Comparison of ENCODE assay signal across 11 cellular contexts in the genomic region with DNA sequence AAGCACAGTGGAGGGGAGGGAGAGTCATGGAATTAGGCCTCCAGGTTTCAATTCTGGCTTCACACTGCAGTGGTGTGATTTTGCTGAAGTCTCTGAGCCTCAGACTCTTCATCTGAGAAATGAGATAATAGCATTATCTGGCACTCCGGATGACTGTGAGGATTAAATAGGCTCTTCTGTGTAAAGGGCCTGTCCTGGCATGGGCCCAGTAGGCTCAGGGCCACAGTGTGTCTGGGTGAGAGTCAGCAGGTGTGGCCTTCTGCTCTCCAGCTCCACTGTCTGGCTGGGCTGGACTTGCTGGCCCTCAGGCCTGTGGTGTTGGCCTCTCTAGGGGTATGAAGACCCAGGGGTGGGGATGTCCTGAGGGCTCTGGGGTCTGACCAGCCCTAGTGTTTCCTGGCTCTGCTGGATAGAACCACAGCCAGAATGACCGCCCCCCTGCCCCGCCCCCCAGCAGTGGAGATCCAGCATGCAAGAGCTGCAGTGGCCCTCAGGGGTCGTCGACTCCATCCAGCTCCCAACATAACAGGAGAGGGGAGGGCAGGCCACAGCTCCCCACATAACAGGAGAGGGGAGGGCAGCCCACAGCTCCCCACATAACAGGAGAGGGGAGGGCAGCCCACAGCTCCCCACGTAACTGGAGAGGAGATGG.
A peak's percentile ranks its signal among the peaks of the same experiment; 100 is the strongest.
DNase-seq lines count a peak whose midpoint lies in the region; ATAC-seq, FAIRE-seq and TF ChIP-seq lines count a peak whose summit lies in the region.
"Had no signal": no experiment of that assay in that cellular context is flagged by ENCODE, and none has a peak within 500 bp of the region (broad histone marks: within the 10 kb centered on the region; RNA-seq: fewer than 3 reads in every experiment).

No MANE protein-coding gene starts in this region.

- intact Hi-C loops in K562 (cut with micrococcal nuclease) = loop anchor here (10.0 kb wide), 2 partner anchors 443 to 983 kb away; no protein-coding TSS in a partner anchor

- 5% methylated on average over 6 of the region's 6 CpGs for WGBS in K562 (ENCODE audit: insufficient coverage, low coverage, missing lambda C conversion rate)

- no peaks in the 10 kb centered on the region for H3K9me1 ChIP-seq in K562 (ENCODE audit: control insufficient read depth, insufficient read depth, low read length)

- H2AFZ ChIP-seq in K562 (ENCODE audit: low read depth, low read length) = no peak overlapping the region
- no peak overlapping the region for H2AFZ ChIP-seq in neural cell (ENCODE audit: low read depth, low read length)

- H3K9me2 ChIP-seq in neural cell (ENCODE audit: insufficient read depth, low read length) = no peaks in the 10 kb centered on the region

- no TSS peak for BruUV-seq in K562 (replicated peaks; lab: Mats Ljungman, UMichigan)

- H4K20me1 ChIP-seq in K562 (replicated peaks; ENCODE audit: control insufficient read depth, insufficient read depth, low read length) (no peaks in the 10 kb centered on the region; the same call in none of the 2 replicates), neural cell (ENCODE audit: insufficient read depth) (no peaks in the 10 kb centered on the region)

- TF ChIP-seq CTCF in K562 (IDR thresholded peaks at IDR 0.05 in 2 of 3, conservative IDR thresholded peaks at IDR 0.05 in 1 of 3; ENCODE audit: insufficient read depth in 2 of 3, low read depth in 1 of 3, low read length in 3 of 3) (no peak), neural cell (IDR thresholded peaks at IDR 0.05; ENCODE audit: poor library complexity, severe bottlenecking) (no peak)

- TF ChIP-seq POLR2A in K562 (conservative IDR thresholded peaks at IDR 0.05) = no peak

- ATAC-seq in K562 (peak; percentile 53), GM21529 (IDR thresholded peaks at IDR 0.05; ENCODE audit: unreplicated experiment) (no peak)
- ATAC-seq: activated T-cell treated with anti-CD3 and anti-CD28 coated beads, Interleukin-2, amount 50 U/mL, for 72 hours had no signal

- no peaks in the 10 kb centered on the region for H3K79me2 ChIP-seq in K562 (ENCODE audit: control insufficient read depth, insufficient read depth, low read length)
- no peaks in the 10 kb centered on the region for H3K79me2 ChIP-seq in neural cell (replicated peaks; ENCODE audit: insufficient read depth, low read length)

- H3K36me3 ChIP-seq in K562 (ENCODE audit: control insufficient read depth, insufficient read depth, low read length) (no peaks in the 10 kb centered on the region), neural cell (ENCODE audit: insufficient read depth, low read length) (no peaks in the 10 kb centered on the region)
- H3K36me3 ChIP-seq: lower lobe of right lung had no signal

- no peaks in the 10 kb centered on the region for H3K9me3 ChIP-seq in K562 (replicated peaks; ENCODE audit: control insufficient read depth, insufficient read depth, low read depth, low read length)
- H3K9me3 ChIP-seq in neural cell (ENCODE audit: low read length) = no peaks in the 10 kb centered on the region
- H3K9me3 ChIP-seq: lower lobe of right lung had no signal

- no peaks in the 10 kb centered on the region for H3K4me1 ChIP-seq in K562 (replicated peaks in 1 of 2; ENCODE audit: control insufficient read depth in 2 of 2, insufficient read depth in 2 of 2, low read length in 2 of 2)

- CTCF ChIA-PET in K562 (lab: Yijun Ruan, JAX; ENCODE audit: low intra/inter-chr PET ratio) = interaction anchor here (0.6 to 1.5 kb wide), 3 partner anchors 91 to 99 kb away, joined by 3 to 9 read pairs (median 8); no protein-coding TSS in a partner anchor

- H3K4me3 ChIP-seq in K562 (no peak overlapping the region), neural cell (ENCODE audit: low read length) (no peak overlapping the region)
- H3K4me3 ChIP-seq: lower lobe of right lung had no signal

- H3K4me2 ChIP-seq in K562 (ENCODE audit: insufficient read depth, low read length) (no peak overlapping the region), neural cell (ENCODE audit: low read length) (no peak overlapping the region)

- H3K27me3 ChIP-seq in K562 (ENCODE audit: control insufficient read depth in 2 of 2, insufficient read depth in 2 of 2, low read length in 2 of 2) (peaks cover 6 to 39% of the 10 kb centered on the region in 2 experiments; a peak in 4 of 5 replicates), neural cell (ENCODE audit: insufficient read depth, low read depth, low read length) (no peaks in the 10 kb centered on the region)

- TF ChIP-seq RAD21 in K562 (CRISPR knock-in tag; conservative IDR thresholded peaks at IDR 0.05 in 1 of 2, IDR thresholded peaks at IDR 0.05 in 1 of 2) (no peak), neural cell (conservative IDR thresholded peaks at IDR 0.05) (no peak)

- H3K9ac ChIP-seq in K562 (ENCODE audit: insufficient read depth in 1 of 2, low read depth in 2 of 2, low read length in 2 of 2) = no peak overlapping the region
- H3K9ac ChIP-seq in neural cell (ENCODE audit: low read length) = peak overlapping the region; percentile 47

- in situ Hi-C loops in K562 (cut with MboI) = no loop called here

- no peak for FAIRE-seq in K562 (lab: Jason Lieb, UNC)

- no peak overlapping the region for H3K27ac ChIP-seq in K562 (ENCODE audit: extremely low read depth, low read depth, low read length)
- H3K27ac ChIP-seq in neural cell (ENCODE audit: low read length) = peak overlapping the region; percentile 55
- H3K27ac ChIP-seq: lower lobe of right lung had no signal

- TF ChIP-seq EP300 in K562 (IDR thresholded peaks at IDR 0.05; ENCODE audit: low read length) = no peak
- TF ChIP-seq EP300 in neural cell (conservative IDR thresholded peaks at IDR 0.05; ENCODE audit: poor library complexity, severe bottlenecking) = no peak

- POLR2A ChIA-PET in K562 (lab: Yijun Ruan, JAX) = interaction anchor here (0.7 kb wide), 1 partner anchor 27 kb away, joined by 3 read pairs; no protein-coding TSS in a partner anchor

- H3F3A ChIP-seq in neural cell (ENCODE audit: insufficient read depth, low read length, poor library complexity, severe bottlenecking) = no peaks in the 10 kb centered on the region

- peak; percentile 72 for DNase-seq in DMS53 (lab: John Stamatoyannopoulos, UW)
- DNase-seq in NCI-H2196 (lab: John Stamatoyannopoulos, UW; ENCODE audit: unreplicated experiment) = peak; percentile 75
- peak in 1 of 4 experiments; percentile 13 for DNase-seq in K562 (ENCODE audit: extremely low read depth in 1 of 4, low spot score in 3 of 4)
- no peak for DNase-seq in NCI-H2171 (lab: John Stamatoyannopoulos, UW)
- no peak for DNase-seq in activated CD4-positive, alpha-beta T cell treated with anti-CD3 and anti-CD28 coated beads, Interleukin-2, amount 50 U/mL, for 1 hour
- DNase-seq in GF-D8 (lab: John Stamatoyannopoulos, UW) = no peak
- DNase-seq: central memory CD4-positive, alpha-beta T cell; lower lobe of right lung had no signal

TF ChIP-seq in K562, 482 proteins besides CTCF, POLR2A, EP300 and RAD21 (continues in another document):
- peak; percentile 47 for TF ChIP-seq NFIC (IDR thresholded peaks at IDR 0.05)
- TF ChIP-seq, protein P1, sequence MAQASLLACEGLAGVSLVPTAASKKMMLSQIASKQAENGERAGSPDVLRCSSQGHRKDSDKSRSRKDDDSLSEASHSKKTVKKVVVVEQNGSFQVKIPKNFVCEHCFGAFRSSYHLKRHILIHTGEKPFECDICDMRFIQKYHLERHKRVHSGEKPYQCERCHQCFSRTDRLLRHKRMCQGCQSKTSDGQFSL (CRISPR knock-in tag; IDR thresholded peaks at IDR 0.05) = no peak
- TF ChIP-seq, protein P1 (tag; IDR thresholded peaks at IDR 0.05) = no peak

TF ChIP-seq in neural cell, 6 proteins besides CTCF, POLR2A, EP300 and RAD21:
- TF ChIP-seq SMC3 (conservative IDR thresholded peaks at IDR 0.05; ENCODE audit: poor library complexity) (no peak), POLR2AphosphoS5 (IDR thresholded peaks at IDR 0.05) (no peak), EZH2 (IDR thresholded peaks at IDR 0.05; ENCODE audit: borderline replicate concordance, insufficient read depth, low read length, poor library complexity, severe bottlenecking) (no peak), MXI1 (conservative IDR thresholded peaks at IDR 0.05; ENCODE audit: poor library complexity, severe bottlenecking) (no peak), TAF1 (IDR thresholded peaks at IDR 0.05; ENCODE audit: low read depth) (no peak)
- TF ChIP-seq, protein P2, sequence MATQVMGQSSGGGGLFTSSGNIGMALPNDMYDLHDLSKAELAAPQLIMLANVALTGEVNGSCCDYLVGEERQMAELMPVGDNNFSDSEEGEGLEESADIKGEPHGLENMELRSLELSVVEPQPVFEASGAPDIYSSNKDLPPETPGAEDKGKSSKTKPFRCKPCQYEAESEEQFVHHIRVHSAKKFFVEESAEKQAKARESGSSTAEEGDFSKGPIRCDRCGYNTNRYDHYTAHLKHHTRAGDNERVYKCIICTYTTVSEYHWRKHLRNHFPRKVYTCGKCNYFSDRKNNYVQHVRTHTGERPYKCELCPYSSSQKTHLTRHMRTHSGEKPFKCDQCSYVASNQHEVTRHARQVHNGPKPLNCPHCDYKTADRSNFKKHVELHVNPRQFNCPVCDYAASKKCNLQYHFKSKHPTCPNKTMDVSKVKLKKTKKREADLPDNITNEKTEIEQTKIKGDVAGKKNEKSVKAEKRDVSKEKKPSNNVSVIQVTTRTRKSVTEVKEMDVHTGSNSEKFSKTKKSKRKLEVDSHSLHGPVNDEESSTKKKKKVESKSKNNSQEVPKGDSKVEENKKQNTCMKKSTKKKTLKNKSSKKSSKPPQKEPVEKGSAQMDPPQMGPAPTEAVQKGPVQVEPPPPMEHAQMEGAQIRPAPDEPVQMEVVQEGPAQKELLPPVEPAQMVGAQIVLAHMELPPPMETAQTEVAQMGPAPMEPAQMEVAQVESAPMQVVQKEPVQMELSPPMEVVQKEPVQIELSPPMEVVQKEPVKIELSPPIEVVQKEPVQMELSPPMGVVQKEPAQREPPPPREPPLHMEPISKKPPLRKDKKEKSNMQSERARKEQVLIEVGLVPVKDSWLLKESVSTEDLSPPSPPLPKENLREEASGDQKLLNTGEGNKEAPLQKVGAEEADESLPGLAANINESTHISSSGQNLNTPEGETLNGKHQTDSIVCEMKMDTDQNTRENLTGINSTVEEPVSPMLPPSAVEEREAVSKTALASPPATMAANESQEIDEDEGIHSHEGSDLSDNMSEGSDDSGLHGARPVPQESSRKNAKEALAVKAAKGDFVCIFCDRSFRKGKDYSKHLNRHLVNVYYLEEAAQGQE (IDR thresholded peaks at IDR 0.05; ENCODE audit: borderline replicate concordance) = no peak

Comparison
In these comparisons a context has a peak if more than half of its experiments do, and no peak if none do; other contexts are left out.
1. DNase-seq: peak in DMS53 (single experiment) and NCI-H2196 (single experiment); none in NCI-H2171 (single experiment), activated CD4-positive, alpha-beta T cell treated with anti-CD3 and anti-CD28 coated beads, Interleukin-2, amount 50 U/mL, for 1 hour (single experiment) and GF-D8 (single experiment).